In genomic region chr6:149077208-149077607, GRCh38 we compare ENCODE assay signal across 13 cellular contexts.
DNase-seq lines count a peak whose midpoint lies in the region; ATAC-seq, FAIRE-seq and TF ChIP-seq lines count a peak whose summit lies in the region.
"Had no signal": no experiment of that assay in that cellular context is flagged by ENCODE, and none has a peak within 500 bp of the region (broad histone marks: within the 10 kb centered on the region; RNA-seq: fewer than 3 reads in every experiment).

No MANE protein-coding gene starts in this region.

- peaks cover 16 to 18% of the 10 kb centered on the region in 2 donors for H3K36me3 Mint-ChIP-seq in CD4-positive, alpha-beta memory T cell
- H3K36me3 Mint-ChIP-seq in activated T-helper 1 cell treated with anti-CD3 and anti-CD28 coated beads, Interleukin-12 subunit alpha, Interleukin-12 subunit beta, Interleukin-2, Interleukin-4 antibody, amounts not matched to agents 30 ng/mL and 10 ng/mL and 1 ng/mL, durations not matched to agents 14 hours and 24 hours and 36 hours (ENCODE audit: low read depth) = peaks cover 24% of the 10 kb centered on the region

- H3K27me3 ChIP-seq in CD4-positive, alpha-beta memory T cell (ENCODE audit: insufficient read depth, low read length) = no peaks in the 10 kb centered on the region
- H3K27me3 ChIP-seq: SJSA1 had no signal

- CTCF ChIA-PET in CD4-positive, alpha-beta memory T cell (lab: Charles Lee; ENCODE audit: partially characterized antibody) = interaction anchor here (0.7 to 4.2 kb wide), 9 partner anchors 8 to 354 kb away, joined by 3 to 41 read pairs (median 5); no protein-coding TSS in a partner anchor

- DNase-seq in AG09309 (ENCODE audit: low read depth) (peak; percentile 80), iris pigment epithelial cell (ENCODE audit: low read depth) (peak; percentile 99), frontal cortex (ENCODE audit: low spot score in 2 of 2) (no peak), AML-193 (lab: John Stamatoyannopoulos, UW) (no peak)
- peak in 2 of 5 donors; percentile 12 to 52 for DNase-seq in CD4-positive, alpha-beta memory T cell
- no peak for DNase-seq in activated T-helper 1 cell treated with anti-CD3 and anti-CD28 coated beads, Interleukin-12 subunit alpha, Interleukin-12 subunit beta, Interleukin-2, Interleukin-4 antibody, amounts not matched to agents 30 ng/mL and 10 ng/mL and 1 ng/mL, durations not matched to agents 14 hours and 24 hours and 36 hours (ENCODE audit: low spot score)
- DNase-seq: activated effector memory CD4-positive, alpha-beta T cell treated with anti-CD3 and anti-CD28 coated beads, Interleukin-2, amount 50 U/mL, for 16 hours; left cardiac atrium; NCI-H1092 treated with DMSO at 0.1 percent for 48 hours; NCI-H446 treated with DMSO at 0.1 percent for 48 hours had no signal

- peak overlapping the region in 6 of 8 donors; percentile 10 to 52 (median 34) for H3K4me3 Mint-ChIP-seq in CD4-positive, alpha-beta memory T cell
- H3K4me3 Mint-ChIP-seq in activated T-helper 1 cell treated with anti-CD3 and anti-CD28 coated beads, Interleukin-12 subunit alpha, Interleukin-12 subunit beta, Interleukin-2, Interleukin-4 antibody, amounts not matched to agents 30 ng/mL and 10 ng/mL and 1 ng/mL, durations not matched to agents 14 hours and 24 hours and 36 hours = peak overlapping the region; percentile 69

- no peaks in the 10 kb centered on the region for H3K9me3 Mint-ChIP-seq in CD4-positive, alpha-beta memory T cell
- no peaks in the 10 kb centered on the region for H3K9me3 Mint-ChIP-seq in activated T-helper 1 cell treated with anti-CD3 and anti-CD28 coated beads, Interleukin-12 subunit alpha, Interleukin-12 subunit beta, Interleukin-2, Interleukin-4 antibody, amounts not matched to agents 30 ng/mL and 10 ng/mL and 1 ng/mL, durations not matched to agents 14 hours and 24 hours and 36 hours

- TF ChIP-seq CTCF in AG09309 (IDR thresholded peaks at IDR 0.05; ENCODE audit: control insufficient read depth, insufficient read depth, low read depth, low read length, missing control alignments) = no peak

- POLR2A ChIA-PET in CD4-positive, alpha-beta memory T cell (lab: Charles Lee; ENCODE audit: partially characterized antibody) = interaction anchor here (1.0 to 3.7 kb wide), 5 partner anchors 12 to 355 kb away, joined by 3 to 31 read pairs (median 6); no protein-coding TSS in a partner anchor

- H3K4me1 Mint-ChIP-seq in CD4-positive, alpha-beta memory T cell = peaks cover 17 to 39% (median 27%) of the 10 kb centered on the region in 4 donors
- H3K4me1 Mint-ChIP-seq in activated T-helper 1 cell treated with anti-CD3 and anti-CD28 coated beads, Interleukin-12 subunit alpha, Interleukin-12 subunit beta, Interleukin-2, Interleukin-4 antibody, amounts not matched to agents 30 ng/mL and 10 ng/mL and 1 ng/mL, durations not matched to agents 14 hours and 24 hours and 36 hours (ENCODE audit: low read depth) = peaks cover 76% of the 10 kb centered on the region

- FAIRE-seq in frontal cortex (lab: Jason Lieb, UNC) = no peak
- FAIRE-seq: GM18507 had no signal

- no peak overlapping the region for H3K4me3 ChIP-seq in AG09309 (ENCODE audit: control insufficient read depth, low read depth, low read length)
- no peak overlapping the region for H3K4me3 ChIP-seq in CD4-positive, alpha-beta memory T cell (ENCODE audit: low read length in 2 of 2)
- H3K4me3 ChIP-seq: SJSA1 had no signal

- no peaks in the 10 kb centered on the region for H3K27me3 Mint-ChIP-seq in CD4-positive, alpha-beta memory T cell
- H3K27me3 Mint-ChIP-seq in activated T-helper 1 cell treated with anti-CD3 and anti-CD28 coated beads, Interleukin-12 subunit alpha, Interleukin-12 subunit beta, Interleukin-2, Interleukin-4 antibody, amounts not matched to agents 30 ng/mL and 10 ng/mL and 1 ng/mL, durations not matched to agents 14 hours and 24 hours and 36 hours (ENCODE audit: insufficient read depth) = no peaks in the 10 kb centered on the region

- no peak overlapping the region for H3K27ac ChIP-seq in CD4-positive, alpha-beta memory T cell (ENCODE audit: low read depth, low read length)
- H3K27ac ChIP-seq: SJSA1 had no signal

- no peaks in the 10 kb centered on the region for H3K36me3 ChIP-seq in CD4-positive, alpha-beta memory T cell (ENCODE audit: insufficient read depth, low read length)
- H3K36me3 ChIP-seq: SJSA1 had no signal

- H3K9me3 ChIP-seq in CD4-positive, alpha-beta memory T cell (ENCODE audit: control insufficient read depth in 1 of 2, low read length in 2 of 2) = no peaks in the 10 kb centered on the region
- H3K9me3 ChIP-seq: SJSA1 had no signal

- peak overlapping the region; percentile 8 to 86 (median 74) for H3K27ac Mint-ChIP-seq in CD4-positive, alpha-beta memory T cell
- peak overlapping the region; percentile 91 for H3K27ac Mint-ChIP-seq in activated T-helper 1 cell treated with anti-CD3 and anti-CD28 coated beads, Interleukin-12 subunit alpha, Interleukin-12 subunit beta, Interleukin-2, Interleukin-4 antibody, amounts not matched to agents 30 ng/mL and 10 ng/mL and 1 ng/mL, durations not matched to agents 14 hours and 24 hours and 36 hours

- intact Hi-C loops in CD4-positive, alpha-beta memory T cell (cut with micrococcal nuclease) = no loop called here
- intact Hi-C loops in activated T-helper 1 cell treated with anti-CD3 and anti-CD28 coated beads, Interleukin-12 subunit alpha, Interleukin-12 subunit beta, Interleukin-2, Interleukin-4 antibody, amounts not matched to agents 30 ng/mL and 10 ng/mL and 1 ng/mL, durations not matched to agents 14 hours and 24 hours and 36 hours (cut with micrococcal nuclease) = loop anchor here (1.0 to 2.0 kb wide), 3 partner anchors 16 to 136 kb away; no protein-coding TSS in a partner anchor

- H3K4me1 ChIP-seq in CD4-positive, alpha-beta memory T cell (ENCODE audit: insufficient read depth, low read length) = peaks cover 20% of the 10 kb centered on the region

- no peak for ATAC-seq in GM19023 (IDR thresholded peaks at IDR 0.05; ENCODE audit: unreplicated experiment)
- ATAC-seq: left cardiac atrium had no signal

Comparison
In these comparisons a context has a peak if more than half of its experiments do, and no peak if none do; other contexts are left out.
1. DNase-seq: peak in AG09309 (single experiment) and iris pigment epithelial cell (single experiment); none in activated T-helper 1 cell treated with anti-CD3 and anti-CD28 coated beads, Interleukin-12 subunit alpha, Interleukin-12 subunit beta, Interleukin-2, Interleukin-4 antibody, amounts not matched to agents 30 ng/mL and 10 ng/mL and 1 ng/mL, durations not matched to agents 14 hours and 24 hours and 36 hours (single experiment), frontal cortex (0 of 2) and AML-193 (0 of 2).